In genomic region chr14:87940382-87940781, GRCh38 we compare ENCODE assay signal across 14 cellular contexts. TPM values are rescaled to one million over a fixed set of nuclear protein-coding genes. Genes with fewer than 3 reads are reported as not detected.
DNase-seq lines count a peak whose midpoint lies in the region; ATAC-seq lines count a peak whose summit lies in the region.
"Had no signal": no experiment of that assay in that cellular context is flagged by ENCODE, and none has a peak within 500 bp of the region (broad histone marks: within the 10 kb centered on the region; RNA-seq: fewer than 3 reads in every experiment).

No MANE protein-coding gene starts in this region.

- H3K9me3 Mint-ChIP-seq in stimulated activated effector memory CD8-positive, alpha-beta T cell treated with anti-CD3 and anti-CD28 coated beads, Interleukin-12 subunit alpha, Interleukin-12 subunit beta, amount 100 ng/mL, for 72 hours, result no peaks in the 10 kb centered on the region
- H3K9me3 Mint-ChIP-seq: CD4-positive, alpha-beta T cell had no signal

- ATAC-seq in GM19025 (IDR thresholded peaks at IDR 0.05; ENCODE audit: low read depth, unreplicated experiment) (peak; percentile 91), GM21723 (IDR thresholded peaks at IDR 0.05; ENCODE audit: unreplicated experiment) (peak; percentile 98), HG03097 (IDR thresholded peaks at IDR 0.05; ENCODE audit: low FRiP score, unreplicated experiment) (peak; percentile 82)
- ATAC-seq in stimulated activated effector memory CD8-positive, alpha-beta T cell treated with anti-CD3 and anti-CD28 coated beads, Interleukin-12 subunit alpha, Interleukin-12 subunit beta, amount 100 ng/mL, for 72 hours, result peak; percentile 89

- no peak overlapping the region for H3K4me3 ChIP-seq in effector memory CD4-positive, alpha-beta T cell (ENCODE audit: insufficient read depth, low read depth, low read length, poor library complexity, severe bottlenecking)
- H3K4me3 ChIP-seq: ovary had no signal

- H3K27ac ChIP-seq in effector memory CD4-positive, alpha-beta T cell (ENCODE audit: insufficient read depth, low read length, poor library complexity, severe bottlenecking), result no peak overlapping the region
- H3K27ac ChIP-seq: ovary, RWPE1 had no signal

- peaks cover 28% of the 10 kb centered on the region for H3K36me3 ChIP-seq in effector memory CD4-positive, alpha-beta T cell (ENCODE audit: control insufficient read depth, insufficient read depth, low read length)
- H3K36me3 ChIP-seq: ovary had no signal

- no peak overlapping the region for H3K4me3 Mint-ChIP-seq in stimulated activated effector memory CD8-positive, alpha-beta T cell treated with anti-CD3 and anti-CD28 coated beads, Interleukin-12 subunit alpha, Interleukin-12 subunit beta, amount 100 ng/mL, for 72 hours
- H3K4me3 Mint-ChIP-seq: CD4-positive, alpha-beta T cell had no signal

- no peaks in the 10 kb centered on the region for H3K9me3 ChIP-seq in effector memory CD4-positive, alpha-beta T cell (ENCODE audit: control insufficient read depth, low read length)
- H3K9me3 ChIP-seq: ovary had no signal

- H3K27ac Mint-ChIP-seq in stimulated activated effector memory CD8-positive, alpha-beta T cell treated with anti-CD3 and anti-CD28 coated beads, Interleukin-12 subunit alpha, Interleukin-12 subunit beta, amount 100 ng/mL, for 72 hours, result no peak overlapping the region
- H3K27ac Mint-ChIP-seq: CD4-positive, alpha-beta T cell had no signal

- no peak for DNase-seq in stimulated activated effector memory CD8-positive, alpha-beta T cell treated with anti-CD3 and anti-CD28 coated beads, Interleukin-12 subunit alpha, Interleukin-12 subunit beta, amount 100 ng/mL, for 72 hours (ENCODE audit: low spot score in 2 of 2)
- no peak for DNase-seq in SIG-M5 treated with dmso at 0.1 percent for 504 hours (lab: John Stamatoyannopoulos, UW; ENCODE audit: unreplicated experiment)
- no peak for DNase-seq in activated effector memory CD4-positive, alpha-beta T cell treated with Interleukin-2 at 50 U/mL for 16 hours
- DNase-seq in effector memory CD4-positive, alpha-beta T cell, result no peak
- no peak for DNase-seq in SK-N-DZ (ENCODE audit: low spot score)
- DNase-seq: CD4-positive, alpha-beta T cell; hippocampal formation; NCI-H2227 treated with DMSO at 0.1 percent for 48 hours; ovary; stimulated activated naive CD4-positive, alpha-beta T cell had no signal

- peaks cover 78% of the 10 kb centered on the region for H3K36me3 Mint-ChIP-seq in stimulated activated effector memory CD8-positive, alpha-beta T cell treated with anti-CD3 and anti-CD28 coated beads, Interleukin-12 subunit alpha, Interleukin-12 subunit beta, amount 100 ng/mL, for 72 hours

- H3K4me1 ChIP-seq in effector memory CD4-positive, alpha-beta T cell (ENCODE audit: control insufficient read depth, insufficient read depth, low read length, poor library complexity, severe bottlenecking), result peaks cover 3% of the 10 kb centered on the region

- peaks cover 13% of the 10 kb centered on the region for H3K4me1 Mint-ChIP-seq in stimulated activated effector memory CD8-positive, alpha-beta T cell treated with anti-CD3 and anti-CD28 coated beads, Interleukin-12 subunit alpha, Interleukin-12 subunit beta, amount 100 ng/mL, for 72 hours

- no peaks in the 10 kb centered on the region for H3K27me3 ChIP-seq in effector memory CD4-positive, alpha-beta T cell (replicated peaks; ENCODE audit: control insufficient read depth, insufficient read depth, low read length, poor library complexity, severe bottlenecking)
- H3K27me3 ChIP-seq: ovary had no signal

RNA-seq across cellular contexts. Expression of gene GALC, which starts 52.6 kb away (rescaled TPM):
- 4.4 and 6.1 TPM in 2 replicates for polyA plus RNA-seq in SK-N-DZ (2014; cell fraction: cytosol; rRNA removed)
- 3.2 and 8.3 TPM in 2 replicates for polyA plus RNA-seq in SK-N-DZ (2014; cell fraction: nucleus; rRNA removed)
